1 cellular context compared by ENCODE assay signal in the genomic region with DNA sequence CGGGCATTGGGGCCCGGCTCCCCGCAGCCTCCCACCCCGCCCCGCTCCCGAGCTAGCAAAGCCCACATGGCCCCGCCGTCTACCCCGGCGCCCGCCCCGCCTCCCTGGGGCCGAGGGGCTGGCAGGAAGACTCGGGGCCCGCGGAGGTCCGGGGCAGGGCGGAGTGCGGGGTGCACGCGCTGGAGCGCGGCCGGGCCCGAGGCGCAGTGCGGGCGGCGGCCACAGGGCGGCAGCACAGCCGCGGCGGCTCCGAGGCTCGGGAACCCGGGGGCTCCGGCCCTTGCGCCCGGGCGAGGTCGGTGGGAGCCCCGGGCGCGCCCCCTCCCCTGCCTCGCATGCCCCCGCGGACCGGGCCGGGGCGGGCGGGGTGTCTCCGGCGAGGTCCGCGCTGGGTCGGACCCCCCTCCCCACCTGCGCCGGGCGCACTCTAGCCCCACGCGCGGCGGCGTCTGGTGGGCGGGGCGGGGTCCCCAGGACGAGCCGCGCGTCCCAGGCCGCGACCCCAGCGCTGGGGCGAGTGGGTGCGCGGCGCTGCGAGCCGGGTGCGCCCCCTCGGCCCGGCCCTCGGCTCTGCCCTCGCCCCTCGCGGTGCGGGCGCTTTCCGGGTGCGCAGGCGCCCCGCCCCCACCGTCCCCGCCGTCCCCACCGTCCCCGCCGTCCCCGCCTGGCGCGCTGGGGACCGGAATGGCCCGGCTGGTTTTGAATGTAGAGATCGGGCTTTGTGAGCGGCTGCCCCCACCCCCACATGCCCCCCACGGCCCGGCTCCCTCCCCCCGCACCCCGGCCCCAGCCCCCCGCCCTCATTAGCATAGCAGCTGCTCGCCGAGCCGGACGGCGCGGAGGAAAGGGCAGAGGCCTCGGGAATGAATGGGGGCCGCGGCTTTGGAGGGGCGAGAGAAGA.
TF ChIP-seq lines count a peak whose summit lies in the region.

No MANE protein-coding gene starts in this region.

TF ChIP-seq in K562, 482 proteins besides CTCF, POLR2A, EP300 and RAD21 (continues in another document):
- TF ChIP-seq, protein P1, sequence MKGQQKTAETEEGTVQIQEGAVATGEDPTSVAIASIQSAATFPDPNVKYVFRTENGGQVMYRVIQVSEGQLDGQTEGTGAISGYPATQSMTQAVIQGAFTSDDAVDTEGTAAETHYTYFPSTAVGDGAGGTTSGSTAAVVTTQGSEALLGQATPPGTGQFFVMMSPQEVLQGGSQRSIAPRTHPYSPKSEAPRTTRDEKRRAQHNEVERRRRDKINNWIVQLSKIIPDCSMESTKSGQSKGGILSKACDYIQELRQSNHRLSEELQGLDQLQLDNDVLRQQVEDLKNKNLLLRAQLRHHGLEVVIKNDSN (CRISPR knock-in tag; IDR thresholded peaks at IDR 0.05): no peak
- TF ChIP-seq POLR2B (IDR thresholded peaks at IDR 0.05; ENCODE audit: low read depth, partially characterized antibody): no peak
- TF ChIP-seq DPF2 (IDR thresholded peaks at IDR 0.05): no peak
- TF ChIP-seq TEAD2 (tag; IDR thresholded peaks at IDR 0.05): no peak
- TF ChIP-seq, protein P2, sequence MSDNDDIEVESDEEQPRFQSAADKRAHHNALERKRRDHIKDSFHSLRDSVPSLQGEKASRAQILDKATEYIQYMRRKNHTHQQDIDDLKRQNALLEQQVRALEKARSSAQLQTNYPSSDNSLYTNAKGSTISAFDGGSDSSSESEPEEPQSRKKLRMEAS (CRISPR knock-in tag; IDR thresholded peaks at IDR 0.05): peak; percentile 4; the same call in 1 of the 2 replicates
- TF ChIP-seq CBX3 (IDR thresholded peaks at IDR 0.05; ENCODE audit: borderline replicate concordance in 1 of 2, low read length in 2 of 2): no peak
- TF ChIP-seq RHOXF2B (CRISPR knock-in tag; conservative IDR thresholded peaks at IDR 0.05): no peak
- TF ChIP-seq POLR2G (IDR thresholded peaks at IDR 0.05; ENCODE audit: low read depth, low read length): peak; percentile 60
- peak; percentile 73 for TF ChIP-seq SMC3 (conservative IDR thresholded peaks at IDR 0.05; ENCODE audit: insufficient read depth, low read depth, low read length)
- TF ChIP-seq, protein P3, sequence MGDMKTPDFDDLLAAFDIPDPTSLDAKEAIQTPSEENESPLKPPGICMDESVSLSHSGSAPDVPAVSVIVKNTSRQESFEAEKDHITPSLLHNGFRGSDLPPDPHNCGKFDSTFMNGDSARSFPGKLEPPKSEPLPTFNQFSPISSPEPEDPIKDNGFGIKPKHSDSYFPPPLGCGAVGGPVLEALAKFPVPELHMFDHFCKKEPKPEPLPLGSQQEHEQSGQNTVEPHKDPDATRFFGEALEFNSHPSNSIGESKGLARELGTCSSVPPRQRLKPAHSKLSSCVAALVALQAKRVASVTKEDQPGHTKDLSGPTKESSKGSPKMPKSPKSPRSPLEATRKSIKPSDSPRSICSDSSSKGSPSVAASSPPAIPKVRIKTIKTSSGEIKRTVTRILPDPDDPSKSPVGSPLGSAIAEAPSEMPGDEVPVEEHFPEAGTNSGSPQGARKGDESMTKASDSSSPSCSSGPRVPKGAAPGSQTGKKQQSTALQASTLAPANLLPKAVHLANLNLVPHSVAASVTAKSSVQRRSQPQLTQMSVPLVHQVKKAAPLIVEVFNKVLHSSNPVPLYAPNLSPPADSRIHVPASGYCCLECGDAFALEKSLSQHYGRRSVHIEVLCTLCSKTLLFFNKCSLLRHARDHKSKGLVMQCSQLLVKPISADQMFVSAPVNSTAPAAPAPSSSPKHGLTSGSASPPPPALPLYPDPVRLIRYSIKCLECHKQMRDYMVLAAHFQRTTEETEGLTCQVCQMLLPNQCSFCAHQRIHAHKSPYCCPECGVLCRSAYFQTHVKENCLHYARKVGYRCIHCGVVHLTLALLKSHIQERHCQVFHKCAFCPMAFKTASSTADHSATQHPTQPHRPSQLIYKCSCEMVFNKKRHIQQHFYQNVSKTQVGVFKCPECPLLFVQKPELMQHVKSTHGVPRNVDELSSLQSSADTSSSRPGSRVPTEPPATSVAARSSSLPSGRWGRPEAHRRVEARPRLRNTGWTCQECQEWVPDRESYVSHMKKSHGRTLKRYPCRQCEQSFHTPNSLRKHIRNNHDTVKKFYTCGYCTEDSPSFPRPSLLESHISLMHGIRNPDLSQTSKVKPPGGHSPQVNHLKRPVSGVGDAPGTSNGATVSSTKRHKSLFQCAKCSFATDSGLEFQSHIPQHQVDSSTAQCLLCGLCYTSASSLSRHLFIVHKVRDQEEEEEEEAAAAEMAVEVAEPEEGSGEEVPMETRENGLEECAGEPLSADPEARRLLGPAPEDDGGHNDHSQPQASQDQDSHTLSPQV (IDR thresholded peaks at IDR 0.05): peak; percentile 59; the same call in 1 of the 2 replicates
- no peak for TF ChIP-seq ESRRA (IDR thresholded peaks at IDR 0.05; ENCODE audit: borderline replicate concordance, low read depth)
- TF ChIP-seq ZNF124 (CRISPR knock-in tag; IDR thresholded peaks at IDR 0.05): no peak
- TF ChIP-seq ZFX (CRISPR knock-in tag; IDR thresholded peaks at IDR 0.05): peak; percentile 26; the same call in 1 of the 2 replicates
- no peak for TF ChIP-seq NFIC (IDR thresholded peaks at IDR 0.05)
- peak; percentile 89; the same call in 1 of the 2 replicates for TF ChIP-seq ERF (CRISPR knock-in tag; IDR thresholded peaks at IDR 0.05)
- peak; percentile 12 for TF ChIP-seq RBM25 (IDR thresholded peaks at IDR 0.05; ENCODE audit: low read depth, low read length, severe bottlenecking)
- TF ChIP-seq YY1 (IDR thresholded peaks at IDR 0.05; ENCODE audit: borderline replicate concordance in 1 of 3, control insufficient read depth in 1 of 3, extremely low read depth in 1 of 3, insufficient read depth in 3 of 3, insufficient read length in 1 of 3, insufficient replicate concordance in 2 of 3, low read depth in 1 of 3, low read length in 2 of 3): peak in 2 of 3 experiments; percentile 36 to 69
- TF ChIP-seq, protein P4, sequence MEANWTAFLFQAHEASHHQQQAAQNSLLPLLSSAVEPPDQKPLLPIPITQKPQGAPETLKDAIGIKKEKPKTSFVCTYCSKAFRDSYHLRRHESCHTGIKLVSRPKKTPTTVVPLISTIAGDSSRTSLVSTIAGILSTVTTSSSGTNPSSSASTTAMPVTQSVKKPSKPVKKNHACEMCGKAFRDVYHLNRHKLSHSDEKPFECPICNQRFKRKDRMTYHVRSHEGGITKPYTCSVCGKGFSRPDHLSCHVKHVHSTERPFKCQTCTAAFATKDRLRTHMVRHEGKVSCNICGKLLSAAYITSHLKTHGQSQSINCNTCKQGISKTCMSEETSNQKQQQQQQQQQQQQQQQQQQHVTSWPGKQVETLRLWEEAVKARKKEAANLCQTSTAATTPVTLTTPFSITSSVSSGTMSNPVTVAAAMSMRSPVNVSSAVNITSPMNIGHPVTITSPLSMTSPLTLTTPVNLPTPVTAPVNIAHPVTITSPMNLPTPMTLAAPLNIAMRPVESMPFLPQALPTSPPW (CRISPR knock-in tag; IDR thresholded peaks at IDR 0.05): peak; percentile 63
- TF ChIP-seq MBD2 (IDR thresholded peaks at IDR 0.05; ENCODE audit: borderline replicate concordance, low read depth): no peak
- TF ChIP-seq SMAD4 (CRISPR knock-in tag; conservative IDR thresholded peaks at IDR 0.05): peak; percentile 79
- peak; percentile 49 for TF ChIP-seq RBFOX2 (IDR thresholded peaks at IDR 0.05; ENCODE audit: low read depth, low read length)
- TF ChIP-seq JUNB (CRISPR knock-in tag; conservative IDR thresholded peaks at IDR 0.05): no peak
- TF ChIP-seq, protein P5, sequence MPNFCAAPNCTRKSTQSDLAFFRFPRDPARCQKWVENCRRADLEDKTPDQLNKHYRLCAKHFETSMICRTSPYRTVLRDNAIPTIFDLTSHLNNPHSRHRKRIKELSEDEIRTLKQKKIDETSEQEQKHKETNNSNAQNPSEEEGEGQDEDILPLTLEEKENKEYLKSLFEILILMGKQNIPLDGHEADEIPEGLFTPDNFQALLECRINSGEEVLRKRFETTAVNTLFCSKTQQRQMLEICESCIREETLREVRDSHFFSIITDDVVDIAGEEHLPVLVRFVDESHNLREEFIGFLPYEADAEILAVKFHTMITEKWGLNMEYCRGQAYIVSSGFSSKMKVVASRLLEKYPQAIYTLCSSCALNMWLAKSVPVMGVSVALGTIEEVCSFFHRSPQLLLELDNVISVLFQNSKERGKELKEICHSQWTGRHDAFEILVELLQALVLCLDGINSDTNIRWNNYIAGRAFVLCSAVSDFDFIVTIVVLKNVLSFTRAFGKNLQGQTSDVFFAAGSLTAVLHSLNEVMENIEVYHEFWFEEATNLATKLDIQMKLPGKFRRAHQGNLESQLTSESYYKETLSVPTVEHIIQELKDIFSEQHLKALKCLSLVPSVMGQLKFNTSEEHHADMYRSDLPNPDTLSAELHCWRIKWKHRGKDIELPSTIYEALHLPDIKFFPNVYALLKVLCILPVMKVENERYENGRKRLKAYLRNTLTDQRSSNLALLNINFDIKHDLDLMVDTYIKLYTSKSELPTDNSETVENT (CRISPR knock-in tag; IDR thresholded peaks at IDR 0.05): peak; percentile 66; the same call in 1 of the 2 replicates
- 0 out of 4 replicates have a peak, but pooled peaks of 1 of the 2 experiments have one; percentile 58 for TF ChIP-seq NONO (IDR thresholded peaks at IDR 0.05; ENCODE audit: low read depth in 2 of 2, low read length in 1 of 2)
- TF ChIP-seq GABPA (tag; conservative IDR thresholded peaks at IDR 0.05; ENCODE audit: low read depth): peak; percentile 38; the same call in 1 of the 2 replicates
- TF ChIP-seq, protein P6, sequence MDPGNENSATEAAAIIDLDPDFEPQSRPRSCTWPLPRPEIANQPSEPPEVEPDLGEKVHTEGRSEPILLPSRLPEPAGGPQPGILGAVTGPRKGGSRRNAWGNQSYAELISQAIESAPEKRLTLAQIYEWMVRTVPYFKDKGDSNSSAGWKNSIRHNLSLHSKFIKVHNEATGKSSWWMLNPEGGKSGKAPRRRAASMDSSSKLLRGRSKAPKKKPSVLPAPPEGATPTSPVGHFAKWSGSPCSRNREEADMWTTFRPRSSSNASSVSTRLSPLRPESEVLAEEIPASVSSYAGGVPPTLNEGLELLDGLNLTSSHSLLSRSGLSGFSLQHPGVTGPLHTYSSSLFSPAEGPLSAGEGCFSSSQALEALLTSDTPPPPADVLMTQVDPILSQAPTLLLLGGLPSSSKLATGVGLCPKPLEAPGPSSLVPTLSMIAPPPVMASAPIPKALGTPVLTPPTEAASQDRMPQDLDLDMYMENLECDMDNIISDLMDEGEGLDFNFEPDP (CRISPR knock-in tag; IDR thresholded peaks at IDR 0.05): no peak
- TF ChIP-seq, protein P7, sequence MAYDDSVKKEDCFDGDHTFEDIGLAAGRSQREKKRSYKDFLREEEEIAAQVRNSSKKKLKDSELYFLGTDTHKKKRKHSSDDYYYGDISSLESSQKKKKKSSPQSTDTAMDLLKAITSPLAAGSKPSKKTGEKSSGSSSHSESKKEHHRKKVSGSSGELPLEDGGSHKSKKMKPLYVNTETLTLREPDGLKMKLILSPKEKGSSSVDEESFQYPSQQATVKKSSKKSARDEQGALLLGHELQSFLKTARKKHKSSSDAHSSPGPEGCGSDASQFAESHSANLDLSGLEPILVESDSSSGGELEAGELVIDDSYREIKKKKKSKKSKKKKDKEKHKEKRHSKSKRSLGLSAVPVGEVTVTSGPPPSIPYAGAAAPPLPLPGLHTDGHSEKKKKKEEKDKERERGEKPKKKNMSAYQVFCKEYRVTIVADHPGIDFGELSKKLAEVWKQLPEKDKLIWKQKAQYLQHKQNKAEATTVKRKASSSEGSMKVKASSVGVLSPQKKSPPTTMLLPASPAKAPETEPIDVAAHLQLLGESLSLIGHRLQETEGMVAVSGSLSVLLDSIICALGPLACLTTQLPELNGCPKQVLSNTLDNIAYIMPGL (CRISPR knock-in tag; IDR thresholded peaks at IDR 0.05): 0 out of 2 replicates have a peak, but pooled peaks have one; percentile 50
- TF ChIP-seq SUPT5H (IDR thresholded peaks at IDR 0.05): no peak
- TF ChIP-seq ZNF212 (CRISPR knock-in tag; IDR thresholded peaks at IDR 0.05): no peak
- TF ChIP-seq MEF2D (tag; conservative IDR thresholded peaks at IDR 0.05; ENCODE audit: low read depth): no peak
